ENCODE assay signal across 9 cellular contexts in the genomic region with DNA sequence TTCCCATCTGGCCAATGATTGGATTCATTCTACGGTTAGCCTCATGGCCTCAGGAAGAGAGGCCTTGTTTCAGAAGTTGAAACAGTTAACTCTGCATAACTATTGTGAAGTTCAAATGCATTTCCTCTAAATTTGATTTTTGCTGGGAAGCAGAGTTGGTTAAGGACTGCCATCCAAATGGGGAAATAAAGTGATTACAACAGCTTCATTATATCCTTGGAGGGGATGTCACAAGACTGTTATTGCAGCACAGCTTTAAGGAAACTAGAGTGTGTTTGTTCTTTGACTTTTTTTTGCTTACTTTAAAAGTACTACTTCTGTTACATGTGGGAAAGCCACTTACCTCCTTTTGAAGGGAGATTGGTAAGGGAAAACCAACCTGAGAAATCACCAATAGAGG.
DNase-seq lines count a peak whose midpoint lies in the region; ATAC-seq, FAIRE-seq and TF ChIP-seq lines count a peak whose summit lies in the region.
"Had no signal": no experiment of that assay in that cellular context is flagged by ENCODE, and none has a peak within 500 bp of the region (broad histone marks: within the 10 kb centered on the region; RNA-seq: fewer than 3 reads in every experiment).

No MANE protein-coding gene starts in this region.

- TF ChIP-seq RAD21 in A549 (conservative IDR thresholded peaks at IDR 0.05 in 1 of 2, IDR thresholded peaks at IDR 0.05 in 1 of 2): no peak

- no peak overlapping the region for H3K4me2 ChIP-seq in A549

- H3K36me3 ChIP-seq in neutrophil: no peaks in the 10 kb centered on the region

- H3K4me1 ChIP-seq in A549 (peaks cover 33% of the 10 kb centered on the region), neutrophil (ENCODE audit: control insufficient read depth in 1 of 2, insufficient read depth in 1 of 2, low read depth in 1 of 2, low read length in 1 of 2) (peaks cover 78 to 82% of the 10 kb centered on the region in 2 experiments)

- no peak for DNase-seq in A549 (ENCODE audit: low read depth in 1 of 2, low spot score in 1 of 2)
- peak; percentile 53 to 80 for DNase-seq in NOMO-1 (lab: John Stamatoyannopoulos, UW; ENCODE audit: unreplicated experiment in 2 of 2)
- peak; percentile 90 for DNase-seq in fibroblast of gingiva (ENCODE audit: low read depth)
- DNase-seq in NCI-H1105 treated with DMSO at 0.1 percent for 48 hours (lab: John Stamatoyannopoulos, UW): no peak
- no peak for DNase-seq in NCI-H2107 treated with DMSO at 0.1 percent for 48 hours (lab: John Stamatoyannopoulos, UW; ENCODE audit: unreplicated experiment)
- DNase-seq: WERI-Rb-1 had no signal

- H3K27me3 ChIP-seq in neutrophil: no peaks in the 10 kb centered on the region

- peak; percentile 59 for FAIRE-seq in A549 (lab: Jason Lieb, UNC)

- no peak for TF ChIP-seq POLR2A in A549 (IDR thresholded peaks at IDR 0.05; ENCODE audit: low read length)

- no peak overlapping the region for H3K4me3 ChIP-seq in A549
- peak overlapping the region; percentile 67 to 77 for H3K4me3 ChIP-seq in neutrophil (ENCODE audit: low read depth in 1 of 2, low read length in 1 of 2)

- H3K9me3 ChIP-seq in A549: no peaks in the 10 kb centered on the region
- no peaks in the 10 kb centered on the region for H3K9me3 ChIP-seq in neutrophil

- ATAC-seq in A549 (no peak), GM21528 (IDR thresholded peaks at IDR 0.05; ENCODE audit: low FRiP score, unreplicated experiment) (no peak), HG03175 (IDR thresholded peaks at IDR 0.05; ENCODE audit: unreplicated experiment) (no peak)

- H3K27ac ChIP-seq in A549: no peak overlapping the region
- peak overlapping the region; percentile 96 for H3K27ac ChIP-seq in neutrophil
- H3K27ac ChIP-seq: WERI-Rb-1 had no signal

- CTCF ChIA-PET in A549 (lab: Yijun Ruan, JAX): interaction anchor here (0.7 to 1.7 kb wide), 4 partner anchors 12 to 249 kb away, joined by 3 to 6 read pairs (median 4); no protein-coding TSS in a partner anchor

- TF ChIP-seq EP300 in A549 (IDR thresholded peaks at IDR 0.05): no peak

- POLR2A ChIA-PET in A549 (lab: Yijun Ruan, JAX): no interaction called here

- TF ChIP-seq CTCF in A549 (IDR thresholded peaks at IDR 0.05) (no peak), neutrophil (IDR thresholded peaks at IDR 0.05) (no peak)

- WGBS in A549 (ENCODE audit: missing lambda C conversion rate): 100% methylated on average over 1 of the region's 1 CpG

TF ChIP-seq in A549, 52 proteins besides CTCF, POLR2A, EP300 and RAD21:
- no peak for TF ChIP-seq FOSB (CRISPR knock-in tag; IDR thresholded peaks at IDR 0.05)
- no peak for TF ChIP-seq CEBPB (IDR thresholded peaks at IDR 0.05)
- TF ChIP-seq, protein P1, sequence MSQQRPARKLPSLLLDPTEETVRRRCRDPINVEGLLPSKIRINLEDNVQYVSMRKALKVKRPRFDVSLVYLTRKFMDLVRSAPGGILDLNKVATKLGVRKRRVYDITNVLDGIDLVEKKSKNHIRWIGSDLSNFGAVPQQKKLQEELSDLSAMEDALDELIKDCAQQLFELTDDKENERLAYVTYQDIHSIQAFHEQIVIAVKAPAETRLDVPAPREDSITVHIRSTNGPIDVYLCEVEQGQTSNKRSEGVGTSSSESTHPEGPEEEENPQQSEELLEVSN (IDR thresholded peaks at IDR 0.05; ENCODE audit: borderline replicate concordance, low read depth): no peak
- no peak for TF ChIP-seq RFX5 (IDR thresholded peaks at IDR 0.05)
- no peak for TF ChIP-seq FOXS1 (CRISPR knock-in tag; IDR thresholded peaks at IDR 0.05)
- no peak for TF ChIP-seq HDAC2 (IDR thresholded peaks at IDR 0.05)
- no peak for TF ChIP-seq GATA3 (IDR thresholded peaks at IDR 0.05; ENCODE audit: borderline replicate concordance)
- TF ChIP-seq SREBF2 (IDR thresholded peaks at IDR 0.05): no peak
- TF ChIP-seq HOXB13 (CRISPR knock-in tag; IDR thresholded peaks at IDR 0.05; ENCODE audit: low read depth): no peak
- no peak for TF ChIP-seq HOXA7 (CRISPR knock-in tag; IDR thresholded peaks at IDR 0.05)
- no peak for TF ChIP-seq HES2 (IDR thresholded peaks at IDR 0.05)
- no peak for TF ChIP-seq CBX8 (IDR thresholded peaks at IDR 0.05)
- no peak for TF ChIP-seq ZC3H11A (IDR thresholded peaks at IDR 0.05)
- TF ChIP-seq NR3C1 (IDR thresholded peaks at IDR 0.05): no peak
- TF ChIP-seq EHF (CRISPR knock-in tag; IDR thresholded peaks at IDR 0.05): no peak
- no peak for TF ChIP-seq MYC (IDR thresholded peaks at IDR 0.05; ENCODE audit: borderline replicate concordance, low read length)
- TF ChIP-seq EHMT2 (IDR thresholded peaks at IDR 0.05; ENCODE audit: low read depth): no peak
- TF ChIP-seq NPAS2 (CRISPR knock-in tag; IDR thresholded peaks at IDR 0.05; ENCODE audit: borderline replicate concordance): no peak
- TF ChIP-seq BHLHE40 (IDR thresholded peaks at IDR 0.05; ENCODE audit: low read depth, low read length): no peak
- TF ChIP-seq HEYL (CRISPR knock-in tag; IDR thresholded peaks at IDR 0.05): no peak
TF ChIP-seq in A549: peak in this region for 0.

Comparison
In these comparisons a context has a peak if more than half of its experiments do, and no peak if none do; other contexts are left out.
1. DNase-seq: peak in NOMO-1 (2 of 2) and fibroblast of gingiva (single experiment); none in A549 (0 of 2), NCI-H1105 treated with DMSO at 0.1 percent for 48 hours (single experiment) and NCI-H2107 treated with DMSO at 0.1 percent for 48 hours (single experiment).